In the genomic region with DNA sequence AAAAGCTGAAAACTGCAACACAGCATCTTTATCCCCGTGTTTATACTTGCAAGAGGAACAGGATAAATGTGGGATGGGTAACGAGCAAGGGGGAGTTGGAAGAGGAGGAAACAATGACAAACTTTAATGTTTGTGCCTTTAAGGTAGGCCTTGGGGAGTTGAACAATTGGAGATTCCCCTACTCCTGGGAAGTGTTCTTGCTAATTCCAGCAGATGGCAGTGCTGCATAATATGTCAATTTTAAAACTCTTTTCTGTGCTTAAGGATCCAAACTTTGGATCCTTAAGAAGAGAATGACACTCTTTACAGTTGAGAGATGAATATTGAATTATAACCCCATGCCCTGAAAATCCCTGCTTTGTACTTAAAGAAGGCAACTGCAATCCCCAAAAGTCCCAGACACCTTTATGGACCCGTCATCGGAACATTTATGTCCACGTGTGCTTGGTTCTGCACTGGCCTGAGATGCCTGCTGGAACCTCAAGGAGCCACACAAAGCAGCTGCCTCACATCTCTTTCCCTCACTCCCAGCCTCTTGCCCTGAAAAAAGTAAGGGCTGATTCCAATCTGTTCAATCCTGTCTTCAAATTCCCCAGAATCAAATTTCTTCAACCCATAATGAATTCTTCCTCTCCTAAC, we compare ENCODE assay signal across 8 cellular contexts. TPM values are rescaled to one million over a fixed set of nuclear protein-coding genes. Genes with fewer than 3 reads are reported as not detected.
DNase-seq lines count a peak whose midpoint lies in the region; ATAC-seq and TF ChIP-seq lines count a peak whose summit lies in the region.

No MANE protein-coding gene starts in this region.

- 50 to 55% (median 53%) methylated on average over 5 of the region's 5 CpGs for WGBS in ovary, 3 donors

- peak; percentile 52 to 66 (median 60) for ATAC-seq in T-cell (replicated peaks in 1 of 4)
- ATAC-seq in foreskin keratinocyte: peak; percentile 69

- H3K4me3 ChIP-seq in ovary: no peak overlapping the region

- no peaks in the 10 kb centered on the region for H3K4me1 Mint-ChIP-seq in activated CD4-positive, alpha-beta T cell treated with anti-CD3 and anti-CD28 coated beads, Interleukin-2, amount 10 ng/mL, durations not matched to agents 24 days and 14 days
- H3K4me1 Mint-ChIP-seq in T-cell: peaks cover 0 to 11% (median 2%) of the 10 kb centered on the region in 3 donors

- H3K9me3 Mint-ChIP-seq in activated CD4-positive, alpha-beta T cell treated with anti-CD3 and anti-CD28 coated beads, Interleukin-2, amount 10 ng/mL, durations not matched to agents 24 days and 14 days: no peaks in the 10 kb centered on the region
- no peaks in the 10 kb centered on the region for H3K9me3 Mint-ChIP-seq in T-cell

- H3K27me3 ChIP-seq in foreskin keratinocyte (no peaks in the 10 kb centered on the region), ovary (no peaks in the 10 kb centered on the region)

- no peak overlapping the region for H3K4me3 Mint-ChIP-seq in activated CD4-positive, alpha-beta T cell treated with anti-CD3 and anti-CD28 coated beads, Interleukin-2, amount 10 ng/mL, durations not matched to agents 24 days and 14 days
- no peak overlapping the region for H3K4me3 Mint-ChIP-seq in T-cell

- H3K36me3 Mint-ChIP-seq in activated CD4-positive, alpha-beta T cell treated with anti-CD3 and anti-CD28 coated beads, Interleukin-2, amount 10 ng/mL, durations not matched to agents 24 days and 14 days (ENCODE audit: low read depth): peaks cover 14% of the 10 kb centered on the region
- H3K36me3 Mint-ChIP-seq in T-cell: peaks cover 6% of the 10 kb centered on the region

- H3K4me1 ChIP-seq in foreskin keratinocyte (peaks cover 16% of the 10 kb centered on the region), ovary (ENCODE audit: insufficient read depth) (no peaks in the 10 kb centered on the region)

- H3K9me3 ChIP-seq in ovary: no peaks in the 10 kb centered on the region

- peak; percentile 91 for TF ChIP-seq CTCF in foreskin keratinocyte (conservative IDR thresholded peaks at IDR 0.05)
- peak; percentile 26 to 78 (median 75) for TF ChIP-seq CTCF in ovary (IDR thresholded peaks at IDR 0.05)

- H3K27me3 Mint-ChIP-seq in activated CD4-positive, alpha-beta T cell treated with anti-CD3 and anti-CD28 coated beads, Interleukin-2, amount 10 ng/mL, durations not matched to agents 24 days and 14 days: peaks cover 17% of the 10 kb centered on the region
- no peaks in the 10 kb centered on the region for H3K27me3 Mint-ChIP-seq in T-cell

- intact Hi-C loops in activated CD4-positive, alpha-beta T cell treated with anti-CD3 and anti-CD28 coated beads, Interleukin-2, amount 10 ng/mL, durations not matched to agents 24 days and 14 days (cut with micrococcal nuclease): loop anchor here (1.0 to 10.0 kb wide), 2 partner anchors 138 to 368 kb away; no protein-coding TSS in a partner anchor
- intact Hi-C loops in ovary (cut with DNase I): loop anchor here (2.0 to 5.0 kb wide), 3 partner anchors 131 to 136 kb away; no protein-coding TSS in a partner anchor

- POLR2A ChIA-PET in T-cell (lab: Charles Lee): no interaction called here

- CTCF ChIA-PET in T-cell (lab: Charles Lee): no interaction called here

- no peak overlapping the region for H3K27ac Mint-ChIP-seq in activated CD4-positive, alpha-beta T cell treated with anti-CD3 and anti-CD28 coated beads, Interleukin-2, amount 10 ng/mL, durations not matched to agents 24 days and 14 days
- H3K27ac Mint-ChIP-seq in T-cell: no peak overlapping the region

- TF ChIP-seq POLR2A in ovary (IDR thresholded peaks at IDR 0.05): no peak

- no peaks in the 10 kb centered on the region for H3K36me3 ChIP-seq in ovary

- H3K27ac ChIP-seq in foreskin keratinocyte (no peak overlapping the region), ovary (no peak overlapping the region)

- TF ChIP-seq EP300 in ovary (IDR thresholded peaks at IDR 0.05): no peak

- in situ Hi-C loops in KBM-7 (cut with MboI; ENCODE audit: low pct_unique_long_range_greater_than_20kb, low sequenced_read_pairs): loop anchor here (25.0 kb wide), 1 partner anchor 136 kb away; no protein-coding TSS in a partner anchor

- peak; percentile 71 for DNase-seq in activated CD4-positive, alpha-beta T cell treated with anti-CD3 and anti-CD28 coated beads, Interleukin-2, amount 10 ng/mL, durations not matched to agents 24 days and 14 days
- no peak for DNase-seq in activated CD4-positive, alpha-beta T cell treated with anti-CD3 and anti-CD28 coated beads, Interleukin-2, amount 50 U/mL, for 48 hours
- DNase-seq in KBM-7 (peak; percentile 67), T-cell (no peak), foreskin keratinocyte (peak in 1 of 2 donors; percentile 42), ovary (peak in 1 of 5 donors; percentile 38)
- DNase-seq in stimulated activated CD4-positive, alpha-beta T cell treated with anti-CD3 and anti-CD28 coated beads, Interleukin-4, amount 100 ng/mL, for 1 hour: no peak
- no peak for DNase-seq in stimulated activated CD4-positive, alpha-beta T cell treated with anti-CD3 and anti-CD28 coated beads, Interleukin-12 subunit alpha, Interleukin-12 subunit beta, amount 100 ng/mL, for 4 hours

RNA-seq across cellular contexts. Expression of gene IFIT5, which starts 12.0 kb away (rescaled TPM):
- total RNA-seq in activated CD4-positive, alpha-beta T cell treated with anti-CD3 and anti-CD28 coated beads, Interleukin-2, amount 10 ng/mL, durations not matched to agents 24 days and 14 days: 8.5 and 9.5 TPM in 2 replicates
- total RNA-seq in T-cell: 10 to 100 TPM; 12.6 to 20.3 (median 18.5) TPM
- total RNA-seq in foreskin keratinocyte: 30.5 and 32.5 TPM in 2 replicates
- polyA plus RNA-seq in foreskin keratinocyte: 11.3 and 12.4 TPM in 2 replicates
- total RNA-seq in ovary: 10 to 100 TPM in 6 of 7 donors, 1 to 10 TPM in 1; 8.7 to 22.0 (median 17.4) TPM
- polyA plus RNA-seq in ovary: 10 to 100 TPM; 10.6 TPM

RNA-seq across cellular contexts. Expression of gene IFIT1, which starts 33.9 kb away (rescaled TPM):
- 0.58 and 1.0 TPM in 2 replicates for total RNA-seq in activated CD4-positive, alpha-beta T cell treated with anti-CD3 and anti-CD28 coated beads, Interleukin-2, amount 10 ng/mL, durations not matched to agents 24 days and 14 days
- 1 to 10 TPM; 1.7 to 5.5 (median 3.0) TPM for total RNA-seq in T-cell
- total RNA-seq in foreskin keratinocyte: 70.6 and 111 TPM in 2 replicates
- polyA plus RNA-seq in foreskin keratinocyte: 49.0 and 65.0 TPM in 2 replicates
- total RNA-seq in ovary: 10 to 100 TPM in 4 of 7 donors, 1 to 10 TPM in 3; 6.4 to 20.4 (median 11.3) TPM
- 10 to 100 TPM; 23.0 to 56.2 TPM for polyA plus RNA-seq in ovary

RNA-seq across cellular contexts. Expression of gene IFIT1B, which starts 48.5 kb away (rescaled TPM):
- not detected in 2 replicates for total RNA-seq in activated CD4-positive, alpha-beta T cell treated with anti-CD3 and anti-CD28 coated beads, Interleukin-2, amount 10 ng/mL, durations not matched to agents 24 days and 14 days
- total RNA-seq in T-cell (not detected), foreskin keratinocyte (not detected in 2 replicates), ovary (under 1 TPM in 1 of 7 donors, not detected in 6; 0.18 TPM)
- polyA plus RNA-seq in foreskin keratinocyte (not detected in 2 replicates), ovary (not detected)

Comparison
In these comparisons a context has a peak if more than half of its experiments do, and no peak if none do; other contexts are left out.
1. DNase-seq: peak in activated CD4-positive, alpha-beta T cell treated with anti-CD3 and anti-CD28 coated beads, Interleukin-2, amount 10 ng/mL, durations not matched to agents 24 days and 14 days (single experiment) and KBM-7 (single experiment); none in activated CD4-positive, alpha-beta T cell treated with anti-CD3 and anti-CD28 coated beads, Interleukin-2, amount 50 U/mL, for 48 hours (0 of 2), T-cell (0 of 34), stimulated activated CD4-positive, alpha-beta T cell treated with anti-CD3 and anti-CD28 coated beads, Interleukin-4, amount 100 ng/mL, for 1 hour (single experiment) and stimulated activated CD4-positive, alpha-beta T cell treated with anti-CD3 and anti-CD28 coated beads, Interleukin-12 subunit alpha, Interleukin-12 subunit beta, amount 100 ng/mL, for 4 hours (single experiment).